In the genomic region with DNA sequence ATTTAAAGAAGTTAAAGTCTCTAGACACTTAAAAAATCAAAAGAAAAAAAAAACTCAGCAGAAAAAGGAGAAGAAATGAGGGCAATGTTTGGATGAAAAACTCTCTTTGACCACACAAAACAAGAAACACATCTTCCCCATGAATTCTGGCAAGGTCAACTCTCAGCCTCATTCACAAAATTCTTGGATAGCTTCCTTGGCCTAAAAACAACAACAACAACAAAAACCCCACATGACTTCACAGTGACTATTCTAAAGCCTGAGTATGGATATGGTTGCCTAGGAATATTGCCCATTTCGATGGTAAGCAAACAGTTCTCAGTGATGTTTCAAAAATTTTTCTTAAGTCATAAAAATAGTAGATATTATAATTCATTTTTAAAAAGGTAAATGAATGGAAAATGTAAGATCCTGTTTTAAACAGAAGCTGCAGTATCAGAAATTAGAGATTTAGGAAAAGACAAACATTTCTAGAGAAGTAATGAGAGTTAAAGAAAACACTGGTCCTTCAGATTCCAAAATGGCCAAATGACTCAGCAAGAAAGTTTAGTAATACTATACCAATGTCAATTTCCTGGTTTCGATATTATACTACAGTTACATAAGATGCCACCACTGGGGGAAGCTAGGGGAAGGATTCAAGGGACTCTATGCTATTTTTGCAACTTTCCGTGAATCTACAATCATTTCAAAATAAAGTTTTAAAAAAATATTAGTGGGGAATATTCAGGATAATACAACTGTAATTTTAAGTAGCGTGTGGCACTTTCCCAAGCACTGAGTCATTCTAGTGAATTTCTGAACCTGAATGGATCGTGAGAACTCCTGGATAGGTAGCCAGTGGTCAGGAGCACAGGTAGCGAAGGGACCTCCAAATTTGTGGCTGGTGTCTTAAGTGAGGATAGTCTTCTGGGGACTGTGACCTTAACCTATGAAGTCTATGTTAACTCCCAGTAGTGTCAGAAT, we compare ENCODE assay signal across 9 cellular contexts. TPM values are rescaled to one million over a fixed set of nuclear protein-coding genes. Genes with fewer than 3 reads are reported as not detected.
A peak's percentile ranks its signal among the peaks of the same experiment; 100 is the strongest.
DNase-seq lines count a peak whose midpoint lies in the region; ATAC-seq, FAIRE-seq and TF ChIP-seq lines count a peak whose summit lies in the region.
"Had no signal": no experiment of that assay in that cellular context is flagged by ENCODE, and none has a peak within 500 bp of the region (broad histone marks: within the 10 kb centered on the region; RNA-seq: fewer than 3 reads in every experiment).

No MANE protein-coding gene starts in this region.

- peaks cover 3% of the 10 kb centered on the region for H3K9me3 Mint-ChIP-seq in activated naive CD8-positive, alpha-beta T cell treated with anti-CD3 and anti-CD28 coated beads, Interleukin-2, amount 50 U/mL, for 24 hours
- H3K9me3 Mint-ChIP-seq: stimulated activated naive CD8-positive, alpha-beta T cell treated with anti-CD3 and anti-CD28 coated beads, Interleukin-15, Interleukin-2, amounts not matched to agents 100 ng/mL and 50 ng/mL, for 24 hours had no signal

- DNase-seq in H54 (ENCODE audit: insufficient read length, low spot score) (no peak), fibroblast of the conjunctiva (ENCODE audit: low read depth) (peak; percentile 39), SJCRH30 (no peak), BE2C (no peak), NCI-H524 (lab: John Stamatoyannopoulos, UW) (no peak)
- no peak for DNase-seq in activated naive CD8-positive, alpha-beta T cell treated with anti-CD3 and anti-CD28 coated beads, Interleukin-2, amount 50 U/mL, for 24 hours

- peaks cover 29% of the 10 kb centered on the region for H3K36me3 Mint-ChIP-seq in activated naive CD8-positive, alpha-beta T cell treated with anti-CD3 and anti-CD28 coated beads, Interleukin-2, amount 50 U/mL, for 24 hours (ENCODE audit: low read depth)

- H3K27me3 ChIP-seq in SJCRH30 (no peaks in the 10 kb centered on the region), BE2C (no peaks in the 10 kb centered on the region)

- TF ChIP-seq CTCF in BE2C (IDR thresholded peaks at IDR 0.05; ENCODE audit: low read depth, low read length): no peak

- H3K36me3 ChIP-seq in SJCRH30: peaks cover 31% of the 10 kb centered on the region
- H3K36me3 ChIP-seq in BE2C: no peaks in the 10 kb centered on the region; the same call in 1 of the 2 replicates

- H3K4me1 ChIP-seq in SJCRH30 (0 out of 2 replicates have a peak, but pooled peaks cover 3% of the 10 kb centered on the region), BE2C (no peaks in the 10 kb centered on the region)

- peak; percentile 45 for FAIRE-seq in H54 (lab: Jason Lieb, UNC)

- H3K27me3 Mint-ChIP-seq in activated naive CD8-positive, alpha-beta T cell treated with anti-CD3 and anti-CD28 coated beads, Interleukin-2, amount 50 U/mL, for 24 hours: no peaks in the 10 kb centered on the region
- H3K27me3 Mint-ChIP-seq: stimulated activated naive CD8-positive, alpha-beta T cell treated with anti-CD3 and anti-CD28 coated beads, Interleukin-15, Interleukin-2, amounts not matched to agents 100 ng/mL and 50 ng/mL, for 24 hours had no signal

- peaks cover 17% of the 10 kb centered on the region for H3K4me1 Mint-ChIP-seq in activated naive CD8-positive, alpha-beta T cell treated with anti-CD3 and anti-CD28 coated beads, Interleukin-2, amount 50 U/mL, for 24 hours

- peaks cover 4% of the 10 kb centered on the region; the same call in 1 of the 2 replicates for H3K9me3 ChIP-seq in SJCRH30 (replicated peaks)
- no peaks in the 10 kb centered on the region; the same call in 1 of the 2 replicates for H3K9me3 ChIP-seq in BE2C

- TF ChIP-seq POLR2A in H54 (IDR thresholded peaks at IDR 0.05; ENCODE audit: low read depth, low read length): no peak

- ATAC-seq in SK-N-SH treated with all-trans-retinoic acid at 6 μM for 48 hours: peak; percentile 61; the same call in 2 of the 3 replicates
- no peak for ATAC-seq in activated naive CD8-positive, alpha-beta T cell treated with anti-CD3 and anti-CD28 coated beads, Interleukin-2, amount 50 U/mL, for 24 hours

- no peak overlapping the region for H3K27ac Mint-ChIP-seq in activated naive CD8-positive, alpha-beta T cell treated with anti-CD3 and anti-CD28 coated beads, Interleukin-2, amount 50 U/mL, for 24 hours
- H3K27ac Mint-ChIP-seq: stimulated activated naive CD8-positive, alpha-beta T cell treated with anti-CD3 and anti-CD28 coated beads, Interleukin-15, Interleukin-2, amounts not matched to agents 100 ng/mL and 50 ng/mL, for 24 hours had no signal

- no peak overlapping the region for H3K4me3 ChIP-seq in skin epidermis
- H3K4me3 ChIP-seq in SJCRH30: no peak overlapping the region
- no peak overlapping the region for H3K4me3 ChIP-seq in BE2C (ENCODE audit: low read depth, low read length)

- H3K27ac ChIP-seq in skin epidermis (peak overlapping the region in 12 of 21 experiments; percentile 9 to 70 (median 32)), SJCRH30 (no peak overlapping the region)

- no peak overlapping the region for H3K4me3 Mint-ChIP-seq in activated naive CD8-positive, alpha-beta T cell treated with anti-CD3 and anti-CD28 coated beads, Interleukin-2, amount 50 U/mL, for 24 hours
- H3K4me3 Mint-ChIP-seq: stimulated activated naive CD8-positive, alpha-beta T cell treated with anti-CD3 and anti-CD28 coated beads, Interleukin-15, Interleukin-2, amounts not matched to agents 100 ng/mL and 50 ng/mL, for 24 hours had no signal

TF ChIP-seq in SK-N-SH treated with all-trans-retinoic acid at 6 μM for 48 hours, 23 proteins besides CTCF, POLR2A, EP300 and RAD21:
- TF ChIP-seq, protein P1, sequence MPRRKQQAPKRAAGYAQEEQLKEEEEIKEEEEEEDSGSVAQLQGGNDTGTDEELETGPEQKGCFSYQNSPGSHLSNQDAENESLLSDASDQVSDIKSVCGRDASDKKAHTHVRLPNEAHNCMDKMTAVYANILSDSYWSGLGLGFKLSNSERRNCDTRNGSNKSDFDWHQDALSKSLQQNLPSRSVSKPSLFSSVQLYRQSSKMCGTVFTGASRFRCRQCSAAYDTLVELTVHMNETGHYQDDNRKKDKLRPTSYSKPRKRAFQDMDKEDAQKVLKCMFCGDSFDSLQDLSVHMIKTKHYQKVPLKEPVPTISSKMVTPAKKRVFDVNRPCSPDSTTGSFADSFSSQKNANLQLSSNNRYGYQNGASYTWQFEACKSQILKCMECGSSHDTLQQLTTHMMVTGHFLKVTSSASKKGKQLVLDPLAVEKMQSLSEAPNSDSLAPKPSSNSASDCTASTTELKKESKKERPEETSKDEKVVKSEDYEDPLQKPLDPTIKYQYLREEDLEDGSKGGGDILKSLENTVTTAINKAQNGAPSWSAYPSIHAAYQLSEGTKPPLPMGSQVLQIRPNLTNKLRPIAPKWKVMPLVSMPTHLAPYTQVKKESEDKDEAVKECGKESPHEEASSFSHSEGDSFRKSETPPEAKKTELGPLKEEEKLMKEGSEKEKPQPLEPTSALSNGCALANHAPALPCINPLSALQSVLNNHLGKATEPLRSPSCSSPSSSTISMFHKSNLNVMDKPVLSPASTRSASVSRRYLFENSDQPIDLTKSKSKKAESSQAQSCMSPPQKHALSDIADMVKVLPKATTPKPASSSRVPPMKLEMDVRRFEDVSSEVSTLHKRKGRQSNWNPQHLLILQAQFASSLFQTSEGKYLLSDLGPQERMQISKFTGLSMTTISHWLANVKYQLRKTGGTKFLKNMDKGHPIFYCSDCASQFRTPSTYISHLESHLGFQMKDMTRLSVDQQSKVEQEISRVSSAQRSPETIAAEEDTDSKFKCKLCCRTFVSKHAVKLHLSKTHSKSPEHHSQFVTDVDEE (CRISPR knock-in tag; IDR thresholded peaks at IDR 0.05): no peak
- TF ChIP-seq ZNF565 (CRISPR knock-in tag; conservative IDR thresholded peaks at IDR 0.05; ENCODE audit: low read depth) (no peak), ARNTL (CRISPR knock-in tag; IDR thresholded peaks at IDR 0.05; ENCODE audit: borderline replicate concordance, low read depth) (no peak), CSDC2 (CRISPR knock-in tag; IDR thresholded peaks at IDR 0.05) (no peak), ZNF70 (CRISPR knock-in tag; IDR thresholded peaks at IDR 0.05) (no peak), CSRNP3 (CRISPR knock-in tag; IDR thresholded peaks at IDR 0.05) (no peak), ZC3H10 (CRISPR knock-in tag; IDR thresholded peaks at IDR 0.05) (no peak), ZFP3 (CRISPR knock-in tag; IDR thresholded peaks at IDR 0.05) (no peak), GLIS3 (CRISPR knock-in tag; IDR thresholded peaks at IDR 0.05) (no peak), SNAI2 (CRISPR knock-in tag; IDR thresholded peaks at IDR 0.05) (no peak)

RNA-seq across cellular contexts. Expression of gene TMCC1, which starts 37.8 kb away (rescaled TPM):
- total RNA-seq in SJCRH30 (2014; rRNA removed; shearing (Covaris generic)): 22.1 and 22.3 TPM in 2 replicates
- polyA plus RNA-seq in BE2C (2012; ENCODE audit: insufficient read depth, insufficient read length, low read depth): 7.0 TPM
